ENCODE assay signal across 42 cellular contexts in the genomic region with DNA sequence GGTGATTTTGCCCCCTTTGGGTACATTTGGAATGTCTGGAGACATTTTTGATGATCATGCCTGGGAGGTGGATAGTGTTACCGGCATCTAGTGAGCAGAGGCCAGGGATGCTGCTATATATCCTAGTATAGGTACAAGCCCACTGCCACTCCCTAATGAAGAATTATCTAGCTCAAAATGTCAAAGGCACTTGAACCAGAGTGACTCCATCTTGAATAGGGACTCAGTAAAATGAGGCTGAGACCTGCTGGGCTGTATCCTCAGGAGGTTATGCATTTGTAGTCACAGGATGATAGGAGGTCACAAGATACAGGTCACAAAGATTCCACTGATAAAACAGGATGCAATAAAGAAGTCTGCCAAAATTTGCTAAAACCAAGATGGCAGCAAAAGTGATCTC. TPM values are rescaled to one million over a fixed set of nuclear protein-coding genes. Genes with fewer than 3 reads are reported as not detected.
"Had no signal": no experiment of that assay in that cellular context is flagged by ENCODE, and none has a peak within 500 bp of the region (broad histone marks: within the 10 kb centered on the region; RNA-seq: fewer than 3 reads in every experiment).

No MANE protein-coding gene starts in this region.

- H3K36me3 Mint-ChIP-seq: activated naive CD4-positive, alpha-beta T cell treated with anti-CD3 and anti-CD28 coated beads, Interleukin-2, amount 10 ng/mL, durations not matched to agents 7 days and 5 days; activated naive CD4-positive, alpha-beta T cell treated with anti-CD3 and anti-CD28 coated beads, Interleukin-2, amount 50 U/mL, for 24 hours; activated naive CD4-positive, alpha-beta T cell treated with anti-CD3 and anti-CD28 coated beads, Interleukin-2, amount 50 U/mL, for 72 hours; activated naive CD8-positive, alpha-beta T cell; activated naive CD8-positive, alpha-beta T cell treated with anti-CD3 and anti-CD28 coated beads for 36 hours; activated naive CD8-positive, alpha-beta T cell treated with anti-CD3 and anti-CD28 coated beads, Interleukin-2, amount 10 ng/mL, durations not matched to agents 7 days and 5 days; brain had no signal

- H3K27ac ChIP-seq: adrenal gland, ascending aorta, brain microvascular endothelial cell, cardiac muscle cell had no signal

- H3K27me3 Mint-ChIP-seq: activated naive CD4-positive, alpha-beta T cell treated with anti-CD3 and anti-CD28 coated beads, Interleukin-2, amount 50 U/mL, for 24 hours; activated naive CD8-positive, alpha-beta T cell; activated T-cell treated with anti-CD3 and anti-CD28 coated beads, Interleukin-2, amount 50 U/mL, for 24 hours; activated T-helper 17 cell treated with anti-CD3 and anti-CD28 coated beads, Interleukin-2, amount 50 U/mL, for 72 hours; brain had no signal

- H3K9me3 Mint-ChIP-seq: activated naive CD4-positive, alpha-beta T cell treated with anti-CD3 and anti-CD28 coated beads for 36 hours; activated naive CD4-positive, alpha-beta T cell treated with anti-CD3 and anti-CD28 coated beads, Interleukin-2, amount 10 ng/mL, durations not matched to agents 7 days and 5 days; activated naive CD4-positive, alpha-beta T cell treated with anti-CD3 and anti-CD28 coated beads, Interleukin-2, amount 50 U/mL, for 24 hours; activated naive CD4-positive, alpha-beta T cell treated with anti-CD3 and anti-CD28 coated beads, Interleukin-2, amount 50 U/mL, for 72 hours; activated naive CD8-positive, alpha-beta T cell treated with anti-CD3 and anti-CD28 coated beads for 36 hours; activated naive CD8-positive, alpha-beta T cell treated with anti-CD3 and anti-CD28 coated beads, Interleukin-2, amount 50 U/mL, for 24 hours; activated T-cell treated with anti-CD3 and anti-CD28 coated beads, Interleukin-2, amount 50 U/mL, for 24 hours; activated T-cell treated with anti-CD3 and anti-CD28 coated beads, Interleukin-2, amount 50 U/mL, for 4 hours; activated T-cell treated with anti-CD3 and anti-CD28 coated beads, Interleukin-2, amount 50 U/mL, for 72 hours; activated T-helper 1 cell treated with anti-CD3 and anti-CD28 coated beads, Interleukin-12 subunit alpha, Interleukin-12 subunit beta, Interleukin-2, Interleukin-4 antibody, amounts not matched to agents 30 ng/mL and 10 ng/mL and 1 ng/mL, durations not matched to agents 14 hours and 24 hours and 36 hours; activated T-helper 17 cell treated with anti-CD3 and anti-CD28 coated beads, Interleukin-2, amount 50 U/mL, for 72 hours; activated T-helper 2 cell treated with anti-CD3 and anti-CD28 coated beads, Interferon-gamma antibody, Interleukin-2, Interleukin-4, amounts not matched to agents 10 μg/mL and 5 μg/mL and 100 μg/mL, durations not matched to agents 14 hours and 24 hours and 36 hours; brain; central memory CD8-positive, alpha-beta T cell had no signal

- H3K27ac Mint-ChIP-seq: activated naive CD4-positive, alpha-beta T cell treated with anti-CD3 and anti-CD28 coated beads for 36 hours; activated naive CD4-positive, alpha-beta T cell treated with anti-CD3 and anti-CD28 coated beads, Interleukin-2, amount 10 ng/mL, durations not matched to agents 7 days and 5 days; activated naive CD4-positive, alpha-beta T cell treated with anti-CD3 and anti-CD28 coated beads, Interleukin-2, amount 50 U/mL, for 24 hours; activated naive CD4-positive, alpha-beta T cell treated with anti-CD3 and anti-CD28 coated beads, Interleukin-2, amount 50 U/mL, for 72 hours; activated naive CD8-positive, alpha-beta T cell; activated naive CD8-positive, alpha-beta T cell treated with anti-CD3 and anti-CD28 coated beads for 36 hours; activated naive CD8-positive, alpha-beta T cell treated with anti-CD3 and anti-CD28 coated beads, Interleukin-2, amount 10 ng/mL, durations not matched to agents 7 days and 5 days; activated naive CD8-positive, alpha-beta T cell treated with anti-CD3 and anti-CD28 coated beads, Interleukin-2, amount 50 U/mL, for 24 hours; activated T-cell treated with anti-CD3 and anti-CD28 coated beads, Interleukin-2, amount 50 U/mL, for 24 hours; activated T-cell treated with anti-CD3 and anti-CD28 coated beads, Interleukin-2, amount 50 U/mL, for 72 hours; activated T-helper 1 cell treated with anti-CD3 and anti-CD28 coated beads, Interleukin-12 subunit alpha, Interleukin-12 subunit beta, Interleukin-2, Interleukin-4 antibody, amounts not matched to agents 30 ng/mL and 10 ng/mL and 1 ng/mL, durations not matched to agents 14 hours and 24 hours and 36 hours; activated T-helper 17 cell treated with anti-CD3 and anti-CD28 coated beads, Interleukin-2, amount 50 U/mL, for 72 hours; activated T-helper 2 cell treated with anti-CD3 and anti-CD28 coated beads, Interferon-gamma antibody, Interleukin-2, Interleukin-4, amounts not matched to agents 10 μg/mL and 5 μg/mL and 100 μg/mL, durations not matched to agents 14 hours and 24 hours and 36 hours; brain had no signal

- FAIRE-seq: bronchial epithelial cell had no signal

- H3K4me3 ChIP-seq: adrenal gland, ascending aorta, body of pancreas, breast epithelium, cardiac muscle cell had no signal

- H3K4me1 ChIP-seq: adrenal gland, ascending aorta, breast epithelium had no signal

- H3K36me3 ChIP-seq: adrenal gland, ascending aorta, brain microvascular endothelial cell, breast epithelium, cardiac muscle cell had no signal

- H3K9me3 ChIP-seq: adrenal gland, ascending aorta, body of pancreas, breast epithelium had no signal

- ATAC-seq: activated naive CD4-positive, alpha-beta T cell treated with anti-CD3 and anti-CD28 coated beads, Interleukin-2, amount 50 U/mL, for 72 hours; activated naive CD8-positive, alpha-beta T cell treated with anti-CD3 and anti-CD28 coated beads, Interleukin-2, amount 50 U/mL, for 24 hours; activated T-cell treated with anti-CD3 and anti-CD28 coated beads, Interleukin-2, amount 50 U/mL, for 4 hours; activated T-cell treated with anti-CD3 and anti-CD28 coated beads, Interleukin-2, amount 50 U/mL, for 72 hours; activated T-helper 17 cell treated with anti-CD3 and anti-CD28 coated beads, Interleukin-2, amount 50 U/mL, for 72 hours; body of pancreas had no signal

- H3K4me3 Mint-ChIP-seq: activated naive CD4-positive, alpha-beta T cell treated with anti-CD3 and anti-CD28 coated beads for 36 hours; activated naive CD4-positive, alpha-beta T cell treated with anti-CD3 and anti-CD28 coated beads, Interleukin-2, amount 10 ng/mL, durations not matched to agents 7 days and 5 days; activated naive CD4-positive, alpha-beta T cell treated with anti-CD3 and anti-CD28 coated beads, Interleukin-2, amount 50 U/mL, for 24 hours; activated naive CD8-positive, alpha-beta T cell; activated naive CD8-positive, alpha-beta T cell treated with anti-CD3 and anti-CD28 coated beads for 36 hours; activated naive CD8-positive, alpha-beta T cell treated with anti-CD3 and anti-CD28 coated beads, Interleukin-2, amount 10 ng/mL, durations not matched to agents 7 days and 5 days; activated naive CD8-positive, alpha-beta T cell treated with anti-CD3 and anti-CD28 coated beads, Interleukin-2, amount 50 U/mL, for 24 hours; activated T-cell treated with anti-CD3 and anti-CD28 coated beads, Interleukin-2, amount 50 U/mL, for 24 hours; activated T-cell treated with anti-CD3 and anti-CD28 coated beads, Interleukin-2, amount 50 U/mL, for 4 hours; activated T-cell treated with anti-CD3 and anti-CD28 coated beads, Interleukin-2, amount 50 U/mL, for 72 hours; activated T-helper 1 cell treated with anti-CD3 and anti-CD28 coated beads, Interleukin-12 subunit alpha, Interleukin-12 subunit beta, Interleukin-2, Interleukin-4 antibody, amounts not matched to agents 30 ng/mL and 10 ng/mL and 1 ng/mL, durations not matched to agents 14 hours and 24 hours and 36 hours; activated T-helper 17 cell treated with anti-CD3 and anti-CD28 coated beads, Interleukin-2, amount 50 U/mL, for 72 hours; brain; central memory CD8-positive, alpha-beta T cell had no signal

- H3K27me3 ChIP-seq: adrenal gland, ascending aorta, body of pancreas, brain microvascular endothelial cell, breast epithelium had no signal

- H3K4me1 Mint-ChIP-seq: activated naive CD4-positive, alpha-beta T cell treated with anti-CD3 and anti-CD28 coated beads, Interleukin-2, amount 10 ng/mL, durations not matched to agents 7 days and 5 days; activated naive CD4-positive, alpha-beta T cell treated with anti-CD3 and anti-CD28 coated beads, Interleukin-2, amount 50 U/mL, for 24 hours; activated naive CD8-positive, alpha-beta T cell treated with anti-CD3 and anti-CD28 coated beads for 36 hours; activated naive CD8-positive, alpha-beta T cell treated with anti-CD3 and anti-CD28 coated beads, Interleukin-2, amount 10 ng/mL, durations not matched to agents 7 days and 5 days; activated naive CD8-positive, alpha-beta T cell treated with anti-CD3 and anti-CD28 coated beads, Interleukin-2, amount 50 U/mL, for 24 hours; activated T-helper 17 cell treated with anti-CD3 and anti-CD28 coated beads, Interleukin-2, amount 50 U/mL, for 72 hours; brain; central memory CD8-positive, alpha-beta T cell had no signal

- DNase-seq: activated effector memory CD4-positive, alpha-beta T cell treated with anti-CD3 and anti-CD28 coated beads, Interleukin-2, amount 50 U/mL, for 16 hours; activated effector memory CD4-positive, alpha-beta T cell treated with Interleukin-2 at 50 U/mL for 16 hours; activated gamma-delta T cell; activated gamma-delta T cell treated with Interleukin-2 at 50 U/mL for 16 hours; activated naive CD4-positive, alpha-beta T cell; activated naive CD4-positive, alpha-beta T cell treated with anti-CD3 and anti-CD28 coated beads for 36 hours; activated naive CD4-positive, alpha-beta T cell treated with anti-CD3 and anti-CD28 coated beads, Interleukin-2, amount 10 ng/mL, durations not matched to agents 7 days and 5 days; activated naive CD4-positive, alpha-beta T cell treated with anti-CD3 and anti-CD28 coated beads, Interleukin-2, amount 50 U/mL, for 16 hours; activated naive CD4-positive, alpha-beta T cell treated with Interleukin-2 at 50 U/mL for 16 hours; activated naive CD8-positive, alpha-beta T cell treated with anti-CD3 and anti-CD28 coated beads for 36 hours; activated naive CD8-positive, alpha-beta T cell treated with anti-CD3 and anti-CD28 coated beads, Interleukin-2, amount 10 ng/mL, durations not matched to agents 7 days and 5 days; activated naive CD8-positive, alpha-beta T cell treated with anti-CD3 and anti-CD28 coated beads, Interleukin-2, amount 50 U/mL, for 24 hours; activated T-cell treated with anti-CD3 and anti-CD28 coated beads, Interleukin-2, amount 50 U/mL, for 1 hour; activated T-cell treated with anti-CD3 and anti-CD28 coated beads, Interleukin-2, amount 50 U/mL, for 24 hours; activated T-cell treated with anti-CD3 and anti-CD28 coated beads, Interleukin-2, amount 50 U/mL, for 4 hours; activated T-cell treated with anti-CD3 and anti-CD28 coated beads, Interleukin-2, amount 50 U/mL, for 48 hours; activated T-cell treated with anti-CD3 and anti-CD28 coated beads, Interleukin-2, amount 50 U/mL, for 72 hours; adrenal gland; amniotic stem cell; amygdala; anterior cingulate cortex; aorta; body of pancreas; brain microvascular endothelial cell; caudate nucleus; central memory CD4-positive, alpha-beta T cell; cerebellar nuclear complex had no signal

RNA-seq across cellular contexts. Expression of a gene that starts 39.8 kb away (rescaled TPM):
- total RNA-seq: activated naive CD4-positive, alpha-beta T cell treated with anti-CD3 and anti-CD28 coated beads for 36 hours; activated naive CD4-positive, alpha-beta T cell treated with anti-CD3 and anti-CD28 coated beads, Interleukin-2, amount 50 U/mL, for 72 hours; activated naive CD8-positive, alpha-beta T cell treated with anti-CD3 and anti-CD28 coated beads for 36 hours; activated naive CD8-positive, alpha-beta T cell treated with anti-CD3 and anti-CD28 coated beads, Interleukin-2, amount 10 ng/mL, durations not matched to agents 7 days and 5 days; activated T-cell treated with anti-CD3 and anti-CD28 coated beads, Interleukin-2, amount 50 U/mL, for 4 hours; activated T-cell treated with anti-CD3 and anti-CD28 coated beads, Interleukin-2, amount 50 U/mL, for 72 hours; activated T-helper 1 cell treated with anti-CD3 and anti-CD28 coated beads, Interleukin-12 subunit alpha, Interleukin-12 subunit beta, Interleukin-2, Interleukin-4 antibody, amounts not matched to agents 30 ng/mL and 10 ng/mL and 1 ng/mL, durations not matched to agents 14 hours and 24 hours and 36 hours; activated T-helper 17 cell treated with anti-CD3 and anti-CD28 coated beads, Interleukin-2, amount 50 U/mL, for 72 hours; activated T-helper 2 cell treated with anti-CD3 and anti-CD28 coated beads, Interferon-gamma antibody, Interleukin-2, Interleukin-4, amounts not matched to agents 10 μg/mL and 5 μg/mL and 100 μg/mL, durations not matched to agents 14 hours and 24 hours and 36 hours; aorta; ascending aorta; cardiac septum; cerebellum; chondrocyte had no signal
- polyA plus RNA-seq: cardiac muscle cell had no signal
